1 cellular context compared by ENCODE assay signal in genomic region chr2:65370387-65371093, GRCh38.
TF ChIP-seq lines count a peak whose summit lies in the region.

No MANE protein-coding gene starts in this region.

TF ChIP-seq in HepG2, 621 proteins besides CTCF, POLR2A, EP300 and RAD21 (continued from another document and continues in another):
- TF ChIP-seq ZSCAN5A (CRISPR knock-in tag; IDR thresholded peaks at IDR 0.05; ENCODE audit: borderline replicate concordance) = no peak
- TF ChIP-seq TFDP1 (CRISPR knock-in tag; IDR thresholded peaks at IDR 0.05; ENCODE audit: borderline replicate concordance) = peak; percentile 22; the same call in 1 of the 2 replicates
- no peak for TF ChIP-seq CBX2 (IDR thresholded peaks at IDR 0.05; ENCODE audit: low read depth, low read length)
- TF ChIP-seq CBX2 (CRISPR knock-in tag; IDR thresholded peaks at IDR 0.05; ENCODE audit: low read depth) = no peak
- TF ChIP-seq GLMP (CRISPR knock-in tag; IDR thresholded peaks at IDR 0.05; ENCODE audit: borderline replicate concordance) = no peak
- TF ChIP-seq ZNF274 (CRISPR knock-in tag; IDR thresholded peaks at IDR 0.05) = peak; percentile 26; the same call in 1 of the 2 replicates
- TF ChIP-seq MEIS2 (CRISPR knock-in tag; IDR thresholded peaks at IDR 0.05) = no peak
- no peak for TF ChIP-seq FOXM1 (CRISPR knock-in tag; IDR thresholded peaks at IDR 0.05)
- no peak for TF ChIP-seq DBP (CRISPR knock-in tag; IDR thresholded peaks at IDR 0.05; ENCODE audit: not compliant biosample characterization)
- no peak for TF ChIP-seq GRHL1 (CRISPR knock-in tag; conservative IDR thresholded peaks at IDR 0.05)
- no peak for TF ChIP-seq YY1 (IDR thresholded peaks at IDR 0.05; ENCODE audit: insufficient read depth, insufficient replicate concordance, low read depth, low read length)
- TF ChIP-seq NONO (IDR thresholded peaks at IDR 0.05) = no peak
- TF ChIP-seq NONO (CRISPR knock-in tag; conservative IDR thresholded peaks at IDR 0.05) = peak; percentile 65
- TF ChIP-seq ZNF773 (CRISPR knock-in tag; IDR thresholded peaks at IDR 0.05; ENCODE audit: borderline replicate concordance) = no peak
- TF ChIP-seq ELK4 (CRISPR knock-in tag; IDR thresholded peaks at IDR 0.05; ENCODE audit: borderline replicate concordance) = no peak
- TF ChIP-seq ZNF234 (CRISPR knock-in tag; conservative IDR thresholded peaks at IDR 0.05) = no peak
- peak; percentile 45 for TF ChIP-seq TFE3 (CRISPR knock-in tag; IDR thresholded peaks at IDR 0.05)
- peak; percentile 82 for TF ChIP-seq HOXA3 (CRISPR knock-in tag; IDR thresholded peaks at IDR 0.05)
- no peak for TF ChIP-seq ZNF841 (CRISPR knock-in tag; IDR thresholded peaks at IDR 0.05; ENCODE audit: borderline replicate concordance)
- peak; percentile 79; the same call in 1 of the 2 replicates for TF ChIP-seq EHMT2 (IDR thresholded peaks at IDR 0.05; ENCODE audit: borderline replicate concordance, low read depth, low read length)
- no peak for TF ChIP-seq ZFAT (CRISPR knock-in tag; conservative IDR thresholded peaks at IDR 0.05)
- TF ChIP-seq CENPBD1 (CRISPR knock-in tag; IDR thresholded peaks at IDR 0.05; ENCODE audit: borderline replicate concordance, low read depth) = no peak
- TF ChIP-seq IRF1 (CRISPR knock-in tag; IDR thresholded peaks at IDR 0.05; ENCODE audit: low read depth) = no peak
- no peak for TF ChIP-seq ZNF225 (CRISPR knock-in tag; IDR thresholded peaks at IDR 0.05)
- TF ChIP-seq TEAD2 (CRISPR knock-in tag; IDR thresholded peaks at IDR 0.05) = no peak
- TF ChIP-seq HCFC1 (IDR thresholded peaks at IDR 0.05; ENCODE audit: low read depth, low read length) = no peak
- no peak for TF ChIP-seq DR1 (CRISPR knock-in tag; IDR thresholded peaks at IDR 0.05)
- TF ChIP-seq XRCC5 (optimal IDR thresholded peaks at IDR 0.05; ENCODE audit: low read length) = peak; percentile 49
- no peak for TF ChIP-seq MEF2D (CRISPR knock-in tag; IDR thresholded peaks at IDR 0.05)
- peak; percentile 39; the same call in 1 of the 2 replicates for TF ChIP-seq YEATS4 (CRISPR knock-in tag; IDR thresholded peaks at IDR 0.05; ENCODE audit: borderline replicate concordance)
- TF ChIP-seq MTF1 (CRISPR knock-in tag; IDR thresholded peaks at IDR 0.05) = no peak
- no peak for TF ChIP-seq ZNF589 (CRISPR knock-in tag; conservative IDR thresholded peaks at IDR 0.05)
- no peak for TF ChIP-seq ZMYM2 (CRISPR knock-in tag; IDR thresholded peaks at IDR 0.05)
- no peak for TF ChIP-seq ZSCAN25 (CRISPR knock-in tag; IDR thresholded peaks at IDR 0.05)
- TF ChIP-seq ZNF556 (CRISPR knock-in tag; IDR thresholded peaks at IDR 0.05; ENCODE audit: borderline replicate concordance) = no peak
- TF ChIP-seq KLF9 (CRISPR knock-in tag; IDR thresholded peaks at IDR 0.05; ENCODE audit: low read depth) = no peak
- no peak for TF ChIP-seq ZNF549 (CRISPR knock-in tag; IDR thresholded peaks at IDR 0.05)
- TF ChIP-seq ZNF513 (CRISPR knock-in tag; conservative IDR thresholded peaks at IDR 0.05) = no peak
- no peak for TF ChIP-seq SNAI1 (CRISPR knock-in tag; IDR thresholded peaks at IDR 0.05; ENCODE audit: borderline replicate concordance)
- no peak for TF ChIP-seq ZNF101 (CRISPR knock-in tag; IDR thresholded peaks at IDR 0.05; ENCODE audit: borderline replicate concordance, low read depth)
- TF ChIP-seq SMARCE1 (IDR thresholded peaks at IDR 0.05; ENCODE audit: borderline replicate concordance) = no peak
- no peak for TF ChIP-seq ZNF768 (CRISPR knock-in tag; IDR thresholded peaks at IDR 0.05)
- TF ChIP-seq ZNF501 (CRISPR knock-in tag; IDR thresholded peaks at IDR 0.05) = peak; percentile 68
- TF ChIP-seq ZNF275 (CRISPR knock-in tag; IDR thresholded peaks at IDR 0.05; ENCODE audit: borderline replicate concordance) = no peak
- no peak for TF ChIP-seq MAF1 (CRISPR knock-in tag; IDR thresholded peaks at IDR 0.05; ENCODE audit: borderline replicate concordance)
- TF ChIP-seq POGZ (CRISPR knock-in tag; IDR thresholded peaks at IDR 0.05) = peak; percentile 71; the same call in 1 of the 2 replicates
- no peak for TF ChIP-seq ZNF260 (CRISPR knock-in tag; IDR thresholded peaks at IDR 0.05; ENCODE audit: borderline replicate concordance, low read depth)
- TF ChIP-seq ZNF251 (CRISPR knock-in tag; IDR thresholded peaks at IDR 0.05) = no peak
- TF ChIP-seq RFX1 (IDR thresholded peaks at IDR 0.05) = no peak
- TF ChIP-seq MAFG (CRISPR knock-in tag; IDR thresholded peaks at IDR 0.05) = no peak
- no peak for TF ChIP-seq MAZ (IDR thresholded peaks at IDR 0.05; ENCODE audit: borderline replicate concordance, low read depth, low read length)
- peak; percentile 29; the same call in 1 of the 2 replicates for TF ChIP-seq MAZ (CRISPR knock-in tag; IDR thresholded peaks at IDR 0.05; ENCODE audit: low read depth)
- TF ChIP-seq ZBTB20 (CRISPR knock-in tag; IDR thresholded peaks at IDR 0.05; ENCODE audit: borderline replicate concordance, low read depth) = peak; percentile 81; the same call in 1 of the 2 replicates
- TF ChIP-seq ARID2 (CRISPR knock-in tag; IDR thresholded peaks at IDR 0.05; ENCODE audit: borderline replicate concordance) = 0 out of 2 replicates have a peak, but pooled peaks have one; percentile 56
- TF ChIP-seq ZFY (CRISPR knock-in tag; IDR thresholded peaks at IDR 0.05) = peak; percentile 31; the same call in 1 of the 2 replicates
- no peak for TF ChIP-seq KDM4B (CRISPR knock-in tag; IDR thresholded peaks at IDR 0.05)
- TF ChIP-seq ZBTB8A (CRISPR knock-in tag; IDR thresholded peaks at IDR 0.05; ENCODE audit: borderline replicate concordance, low read depth) = no peak
- TF ChIP-seq IRX3 (CRISPR knock-in tag; IDR thresholded peaks at IDR 0.05; ENCODE audit: borderline replicate concordance, low read depth) = no peak
- TF ChIP-seq CHCHD3 (CRISPR knock-in tag; IDR thresholded peaks at IDR 0.05) = no peak
- no peak for TF ChIP-seq ZNF33B (CRISPR knock-in tag; IDR thresholded peaks at IDR 0.05)
